31 cellular contexts compared by ENCODE assay signal in the genomic region with DNA sequence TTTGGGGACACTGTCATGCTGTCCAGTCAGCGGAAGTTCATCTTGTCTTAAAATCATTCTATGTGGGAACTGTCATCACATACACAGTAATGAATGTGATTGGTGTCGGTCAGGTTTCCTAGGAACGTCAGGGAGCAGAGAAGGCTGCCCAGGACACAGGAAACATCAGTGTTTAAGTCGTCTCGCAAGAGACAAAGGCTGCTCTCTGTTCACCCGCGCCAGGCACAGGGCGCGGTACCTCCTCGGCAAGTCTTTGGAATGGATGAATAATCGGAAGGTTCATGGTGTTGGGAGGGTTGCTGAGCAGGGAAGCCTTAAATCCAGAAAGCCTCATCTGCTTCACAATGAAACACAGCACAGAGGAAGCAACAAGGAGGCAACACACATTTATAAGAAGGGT.
"Had no signal": no experiment of that assay in that cellular context is flagged by ENCODE, and none has a peak within 500 bp of the region (broad histone marks: within the 10 kb centered on the region; RNA-seq: fewer than 3 reads in every experiment).

No MANE protein-coding gene starts in this region.

- DNase-seq: activated CD4-positive, alpha-beta T cell treated with anti-CD3 and anti-CD28 coated beads for 36 hours; activated CD4-positive, alpha-beta T cell treated with anti-CD3 and anti-CD28 coated beads, Interleukin-2, amount 10 ng/mL, durations not matched to agents 7 days and 5 days; activated CD4-positive, alpha-beta T cell treated with anti-CD3 and anti-CD28 coated beads, Interleukin-2, amount 50 U/mL, for 48 hours; activated CD8-positive, alpha-beta T cell treated with anti-CD3 and anti-CD28 coated beads, Interleukin-2, amount 10 ng/mL, durations not matched to agents 7 days and 5 days; activated gamma-delta T cell; activated naive CD4-positive, alpha-beta T cell treated with Interleukin-2 at 50 U/mL for 16 hours; activated T-cell treated with anti-CD3 and anti-CD28 coated beads, Interleukin-2, amount 50 U/mL, for 24 hours; adrenal gland; body of pancreas; NCI-H1092 treated with DMSO at 0.1 percent for 48 hours; NCI-H1417; NCI-H146; NCI-H187 treated with DMSO at 0.1 percent for 48 hours; NCI-H2081; NCI-H2171 treated with DMSO at 0.1 percent for 48 hours; NCI-H2227 treated with DMSO at 0.1 percent for 48 hours; NCI-H446; NCI-H510A treated with DMSO at 0.1 percent for 48 hours; NCI-H526 treated with DMSO at 0.1 percent for 48 hours; SHP77; SK-N-SH had no signal

- H3K27ac Mint-ChIP-seq: activated CD4-positive, alpha-beta T cell treated with anti-CD3 and anti-CD28 coated beads for 36 hours; activated CD4-positive, alpha-beta T cell treated with anti-CD3 and anti-CD28 coated beads, Interleukin-2, amount 10 ng/mL, durations not matched to agents 7 days and 5 days; activated CD8-positive, alpha-beta T cell treated with anti-CD3 and anti-CD28 coated beads, Interleukin-2, amount 10 ng/mL, durations not matched to agents 7 days and 5 days; activated naive CD4-positive, alpha-beta T cell treated with anti-CD3 and anti-CD28 coated beads, Interleukin-2, amount 50 U/mL, for 72 hours; activated T-helper 2 cell treated with anti-CD3 and anti-CD28 coated beads, Interferon-gamma antibody, Interleukin-2, Interleukin-4, amounts not matched to agents 10 μg/mL and 5 μg/mL and 100 μg/mL, durations not matched to agents 14 hours and 24 hours and 36 hours; T-helper 1 cell treated with Interleukin-12 subunit alpha and Interleukin-12 subunit beta and Interleukin-4 antibody, amounts not matched to agents 30 μg/mL and 1 μg/mL, for 36 hours; T-helper 2 cell treated with Interferon-gamma antibody and Interleukin-4, amounts not matched to agents 5 μg/mL and 100 μg/mL, for 36 hours had no signal

- FAIRE-seq: astrocyte, TTC549 had no signal

- H3K36me3 ChIP-seq: adrenal gland, breast epithelium, SJSA1 had no signal

- H3K9ac ChIP-seq: SK-N-SH had no signal

- H3K4me3 ChIP-seq: adrenal gland, body of pancreas, breast epithelium, SJSA1 had no signal

- H3K27ac ChIP-seq: adrenal gland, body of pancreas, breast epithelium, SJSA1 had no signal

- H3K4me2 ChIP-seq: SK-N-SH had no signal

- H3K27me3 ChIP-seq: adrenal gland, body of pancreas, breast epithelium, SJSA1 had no signal

- H3K27me3 Mint-ChIP-seq: activated T-cell treated with anti-CD3 and anti-CD28 coated beads, Interleukin-2, amount 50 U/mL, for 24 hours had no signal

- H3K4me3 Mint-ChIP-seq: activated CD4-positive, alpha-beta T cell treated with anti-CD3 and anti-CD28 coated beads for 36 hours; activated CD4-positive, alpha-beta T cell treated with anti-CD3 and anti-CD28 coated beads, Interleukin-2, amount 10 ng/mL, durations not matched to agents 7 days and 5 days; activated CD8-positive, alpha-beta T cell treated with anti-CD3 and anti-CD28 coated beads, Interleukin-2, amount 10 ng/mL, durations not matched to agents 7 days and 5 days; activated T-cell treated with anti-CD3 and anti-CD28 coated beads, Interleukin-2, amount 50 U/mL, for 24 hours; T-helper 1 cell treated with Interleukin-12 subunit alpha and Interleukin-12 subunit beta and Interleukin-4 antibody, amounts not matched to agents 30 μg/mL and 1 μg/mL, for 36 hours; T-helper 2 cell treated with Interferon-gamma antibody and Interleukin-4, amounts not matched to agents 5 μg/mL and 100 μg/mL, for 36 hours had no signal

- H3K4me1 Mint-ChIP-seq: activated CD4-positive, alpha-beta T cell treated with anti-CD3 and anti-CD28 coated beads for 36 hours; activated CD4-positive, alpha-beta T cell treated with anti-CD3 and anti-CD28 coated beads, Interleukin-2, amount 10 ng/mL, durations not matched to agents 7 days and 5 days had no signal

- H3K4me1 ChIP-seq: adrenal gland, body of pancreas, breast epithelium, SJSA1 had no signal

- ATAC-seq: activated CD4-positive, alpha-beta T cell treated with anti-CD3 and anti-CD28 coated beads for 36 hours; activated CD4-positive, CD25-positive, alpha-beta regulatory T cell treated with anti-CD3 and anti-CD28 coated beads, Interleukin-2, amount 50 U/mL, for 24 hours; activated CD8-positive, alpha-beta T cell treated with anti-CD3 and anti-CD28 coated beads, Interleukin-2, amount 10 ng/mL, durations not matched to agents 7 days and 5 days; activated naive CD4-positive, alpha-beta T cell treated with anti-CD3 and anti-CD28 coated beads, Interleukin-2, amount 50 U/mL, for 72 hours; body of pancreas; Panc1 had no signal

- H3K9me3 ChIP-seq: adrenal gland, SK-N-SH had no signal
